In genomic region chr6:2636672-2637071, GRCh38 we compare ENCODE assay signal across 36 cellular contexts.
DNase-seq lines count a peak whose midpoint lies in the region; ATAC-seq, FAIRE-seq and TF ChIP-seq lines count a peak whose summit lies in the region.
"Had no signal": no experiment of that assay in that cellular context is flagged by ENCODE, and none has a peak within 500 bp of the region (broad histone marks: within the 10 kb centered on the region; RNA-seq: fewer than 3 reads in every experiment).

No MANE protein-coding gene starts in this region.

- H3K27me3 ChIP-seq in H1 (replicated peaks in 1 of 4; ENCODE audit: control insufficient read depth in 3 of 4, extremely low read depth in 1 of 4, insufficient read depth in 3 of 4, low read length in 3 of 4) (peaks cover 0 to 11% (median 10%) of the 10 kb centered on the region in 4 experiments; a peak in 4 of 7 replicates), esophagus muscularis mucosa (no peaks in the 10 kb centered on the region)
- peaks cover 3% of the 10 kb centered on the region for H3K27me3 ChIP-seq in CD8-positive, alpha-beta T cell (ENCODE audit: insufficient read depth, low read length)
- H3K27me3 ChIP-seq: BLaER1 had no signal

- no peaks in the 10 kb centered on the region; the same call in 1 of the 2 replicates for H3K23me2 ChIP-seq in H1 (ENCODE audit: low read depth, low read length)

- H3K36me3 ChIP-seq in H1 (ENCODE audit: control insufficient read depth in 2 of 4, insufficient read depth in 4 of 4, low read length in 3 of 4), result no peaks in the 10 kb centered on the region
- H3K36me3 ChIP-seq in esophagus muscularis mucosa, result no peaks in the 10 kb centered on the region
- H3K36me3 ChIP-seq in CD8-positive, alpha-beta T cell (ENCODE audit: insufficient read depth, low read length), result no peaks in the 10 kb centered on the region
- H3K36me3 ChIP-seq: BE2C; BLaER1; BLaER1 treated with 17β-estradiol and CSF1 and Interleukin-3, amounts not matched to agents 10 nM and 100 nM had no signal

- peak overlapping the region; percentile 36 for H3K4me3 Mint-ChIP-seq in T-helper 17 cell
- H3K4me3 Mint-ChIP-seq in central memory CD8-positive, alpha-beta T cell, result no peak overlapping the region
- H3K4me3 Mint-ChIP-seq in CD8-positive, alpha-beta T cell, result no peak overlapping the region
- H3K4me3 Mint-ChIP-seq: B cell; CD4-positive, alpha-beta T cell had no signal

- no peak overlapping the region for H3K18ac ChIP-seq in H1 (ENCODE audit: extremely low read depth, low read length)

- H3K9me3 Mint-ChIP-seq in central memory CD8-positive, alpha-beta T cell, result no peaks in the 10 kb centered on the region
- no peaks in the 10 kb centered on the region for H3K9me3 Mint-ChIP-seq in CD8-positive, alpha-beta T cell
- H3K9me3 Mint-ChIP-seq: CD14-positive monocyte; CD4-positive, alpha-beta memory T cell; CD4-positive, alpha-beta T cell; CD4-positive, CD25-positive, alpha-beta regulatory T cell; CD8-positive, alpha-beta memory T cell had no signal

- FAIRE-seq in H1 (lab: Jason Lieb, UNC), result no peak
- FAIRE-seq: A204.1, A549, D721Med had no signal

- POLR2A ChIA-PET in H1 (lab: Charles Lee; ENCODE audit: partially characterized antibody), result no interaction called here
- POLR2A ChIA-PET in CD8-positive, alpha-beta T cell (lab: Charles Lee), result no interaction called here

- no peak overlapping the region for H3K27ac Mint-ChIP-seq in T-helper 17 cell
- peak overlapping the region; percentile 32 for H3K27ac Mint-ChIP-seq in central memory CD8-positive, alpha-beta T cell (ENCODE audit: low read depth)
- H3K27ac Mint-ChIP-seq in CD8-positive, alpha-beta T cell, result no peak overlapping the region
- H3K27ac Mint-ChIP-seq: B cell; CD4-positive, alpha-beta T cell; CD4-positive, CD25-positive, alpha-beta regulatory T cell had no signal

- H3K23ac ChIP-seq in H1 (ENCODE audit: insufficient read length), result no peak overlapping the region

- WGBS in H1 (ENCODE audit: extremely low coverage in 1 of 2, insufficient coverage in 1 of 2, insufficient read length in 1 of 2, insufficient replicate concordance in 2 of 2, low coverage in 1 of 2, low lambda C conversion rate in 2 of 2, missing lambda C conversion rate in 1 of 2), 2 experiments, result 94% methylated on average over 17 of the region's 19 CpGs; no CpG with 5 or more reads in 1 of the 2 experiments
- WGBS in esophagus muscularis mucosa, result 97% methylated on average over 19 of the region's 19 CpGs

- H3K14ac ChIP-seq in H1 (ENCODE audit: insufficient read length), result no peak overlapping the region

- H2BK5ac ChIP-seq in H1 (ENCODE audit: low read depth, low read length), result 0 out of 2 replicates have a peak overlapping the region, but pooled peaks have one; percentile 1

- no peak overlapping the region for H3K56ac ChIP-seq in H1 (replicated peaks; ENCODE audit: insufficient read length, low read depth, low read length)

- H3K4me2 ChIP-seq in H1 (ENCODE audit: insufficient read depth in 1 of 2, low read depth in 2 of 2, low read length in 2 of 2), result no peak overlapping the region
- H3K4me2 ChIP-seq: A549; BLaER1; BLaER1 treated with 17β-estradiol and CSF1 and Interleukin-3, amounts not matched to agents 10 nM and 100 nM had no signal

- H3K79me1 ChIP-seq in H1 (ENCODE audit: low read depth, low read length), result no peaks in the 10 kb centered on the region

- no peak overlapping the region for H3K27ac ChIP-seq in H1 (ENCODE audit: low read depth, low read length)
- H3K27ac ChIP-seq in esophagus muscularis mucosa (replicated peaks in 1 of 4), result no peak overlapping the region
- no peak overlapping the region for H3K27ac ChIP-seq in CD8-positive, alpha-beta T cell (ENCODE audit: low read depth, low read length)
- H3K27ac ChIP-seq: 22Rv1; A549; BLaER1; BLaER1 treated with 17β-estradiol and CSF1 and Interleukin-3, amounts not matched to agents 10 nM and 100 nM; C4-2B had no signal

- H3K9me3 ChIP-seq in T-helper 17 cell (ENCODE audit: control insufficient read depth, low read length, poor library complexity, severe bottlenecking) (no peaks in the 10 kb centered on the region), H1 (ENCODE audit: insufficient read depth in 2 of 2, low read depth in 1 of 2, low read length in 1 of 2) (no peaks in the 10 kb centered on the region), esophagus muscularis mucosa (no peaks in the 10 kb centered on the region)
- no peaks in the 10 kb centered on the region for H3K9me3 ChIP-seq in CD8-positive, alpha-beta T cell (ENCODE audit: low read length)
- H3K9me3 ChIP-seq: A549; BE2C; BLaER1; BLaER1 treated with 17β-estradiol and CSF1 and Interleukin-3, amounts not matched to agents 10 nM and 100 nM; Caco-2 had no signal

- no peak for TF ChIP-seq RAD21 in H1 (IDR thresholded peaks at IDR 0.05 in 1 of 2, conservative IDR thresholded peaks at IDR 0.05 in 1 of 2; ENCODE audit: low read depth in 2 of 2, low read length in 2 of 2)

- H4K8ac ChIP-seq in H1 (ENCODE audit: extremely low read depth, insufficient read depth, low read length), result no peak overlapping the region

- no peak overlapping the region for H4K5ac ChIP-seq in H1 (ENCODE audit: insufficient read length, low read depth, low read length)

- H2AFZ ChIP-seq in H1 (ENCODE audit: low read length), result no peak overlapping the region

- ATAC-seq in T-helper 17 cell, result no peak
- ATAC-seq in central memory CD8-positive, alpha-beta T cell (replicated peaks; ENCODE audit: extremely low read depth, poor library complexity, severe bottlenecking), result no peak
- no peak for ATAC-seq in HG03378 (IDR thresholded peaks at IDR 0.05; ENCODE audit: unreplicated experiment)
- no peak for ATAC-seq in CD8-positive, alpha-beta T cell
- ATAC-seq: A549 had no signal

- no peak overlapping the region for H2AK5ac ChIP-seq in H1 (ENCODE audit: low read depth, low read length)

- TF ChIP-seq POLR2A in H1 (IDR thresholded peaks at IDR 0.05; ENCODE audit: control extremely low read depth in 1 of 2, low read depth in 2 of 2, low read length in 2 of 2) (no peak), esophagus muscularis mucosa (IDR thresholded peaks at IDR 0.05; ENCODE audit: low read depth) (no peak)

- H3K4me1 ChIP-seq in H1 (replicated peaks in 1 of 4; ENCODE audit: control insufficient read depth in 3 of 4, insufficient read depth in 4 of 4, low read length in 3 of 4), result peaks cover 3 to 19% (median 5%) of the 10 kb centered on the region in 4 experiments
- H3K4me1 ChIP-seq in esophagus muscularis mucosa, result peaks cover 18 to 52% (median 45%) of the 10 kb centered on the region in 4 donors
- peaks cover 6% of the 10 kb centered on the region for H3K4me1 ChIP-seq in CD8-positive, alpha-beta T cell (ENCODE audit: insufficient read depth, low read length)
- H3K4me1 ChIP-seq: BE2C had no signal

- intact Hi-C loops in esophagus muscularis mucosa (cut with DNase I), result loop anchor here (10.0 kb wide), 2 partner anchors 282 to 442 kb away; no protein-coding TSS in a partner anchor
- intact Hi-C loops in CD8-positive, alpha-beta T cell (cut with DNase I, micrococcal nuclease), result loop anchor here in 1 of 2 experiments (10.0 kb wide), 1 partner anchor 532 kb away; no protein-coding TSS in a partner anchor

- H3K4me1 Mint-ChIP-seq in T-helper 17 cell, result peaks cover 10% of the 10 kb centered on the region
- no peaks in the 10 kb centered on the region for H3K4me1 Mint-ChIP-seq in central memory CD8-positive, alpha-beta T cell
- H3K4me1 Mint-ChIP-seq in CD8-positive, alpha-beta T cell (ENCODE audit: low read depth), result peaks cover 9% of the 10 kb centered on the region

- H2BK20ac ChIP-seq in H1 (ENCODE audit: low read length), result 0 out of 2 replicates have a peak overlapping the region, but pooled peaks have one; percentile 73

- H2BK120ac ChIP-seq in H1 (replicated peaks; ENCODE audit: low read depth, low read length), result no peak overlapping the region

- no peak overlapping the region for H4K91ac ChIP-seq in H1 (replicated peaks; ENCODE audit: insufficient read length, low read length)

- no peaks in the 10 kb centered on the region for H4K20me1 ChIP-seq in H1 (replicated peaks in 1 of 2; ENCODE audit: control insufficient read depth in 1 of 2, insufficient read depth in 2 of 2, low read length in 2 of 2)
- H4K20me1 ChIP-seq: BLaER1; BLaER1 treated with 17β-estradiol and CSF1 and Interleukin-3, amounts not matched to agents 10 nM and 100 nM had no signal

- no peak for DNase-seq in T-helper 17 cell
- DNase-seq in central memory CD8-positive, alpha-beta T cell (ENCODE audit: low spot score in 2 of 2), result no peak
- DNase-seq in H1 (ENCODE audit: low read depth in 1 of 2, low spot score in 2 of 2), result no peak
- DNase-seq in esophagus muscularis mucosa (ENCODE audit: extremely low spot score), result peak; percentile 24
- DNase-seq in stimulated activated CD4-positive, alpha-beta T cell treated with anti-CD3 and anti-CD28 coated beads, Interleukin-12 subunit alpha, Interleukin-12 subunit beta, amount 100 ng/mL, for 4 hours, result no peak
- DNase-seq in CD8-positive, alpha-beta T cell, result no peak
- no peak for DNase-seq in NCI-H128 (lab: John Stamatoyannopoulos, UW; ENCODE audit: unreplicated experiment)
- DNase-seq: 8988T; ACHN; AML-193; BE2C; C1 segment of cervical spinal cord; Caco-2; Calu3; CD4-positive, alpha-beta memory T cell; CD4-positive, alpha-beta T cell; CD4-positive, CD25-positive, alpha-beta regulatory T cell; CD8-positive, alpha-beta memory T cell; COR-L47; DMS 273 treated with DMSO at 0.1 percent for 48 hours; DMS153; DMS53; DMS79; DMS79 treated with DMSO at 0.1 percent for 48 hours; DND-41; EL had no signal

- peaks cover 60% of the 10 kb centered on the region for H3K27me3 Mint-ChIP-seq in T-helper 17 cell
- peaks cover 59% of the 10 kb centered on the region for H3K27me3 Mint-ChIP-seq in central memory CD8-positive, alpha-beta T cell
- peaks cover 24% of the 10 kb centered on the region for H3K27me3 Mint-ChIP-seq in CD8-positive, alpha-beta T cell (ENCODE audit: low read depth)

- H2BK15ac ChIP-seq in H1 (ENCODE audit: low read length), result no peak overlapping the region

- CTCF ChIA-PET in H1 (lab: Charles Lee; ENCODE audit: partially characterized antibody), result interaction anchor here (0.6 to 5.3 kb wide), 5 partner anchors 9 to 1040 kb away, joined by 3 to 31 read pairs (median 5); no protein-coding TSS in a partner anchor
- CTCF ChIA-PET in CD8-positive, alpha-beta T cell (lab: Charles Lee), result interaction anchor here (1.0 to 9.0 kb wide), 4 partner anchors 9 to 1039 kb away, joined by 3 to 218 read pairs (median 36); no protein-coding TSS in a partner anchor

- H3K79me2 ChIP-seq in H1 (ENCODE audit: control insufficient read depth in 1 of 2, insufficient read depth in 2 of 2, low read length in 2 of 2), result no peaks in the 10 kb centered on the region

- H3K4ac ChIP-seq in H1 (replicated peaks; ENCODE audit: insufficient read length, low read depth, low read length), result no peak overlapping the region

- no peak for TF ChIP-seq CTCF in H1 (IDR thresholded peaks at IDR 0.05; ENCODE audit: control extremely low read depth in 1 of 3, insufficient read depth in 1 of 3, low read depth in 1 of 3, low read length in 3 of 3)
- TF ChIP-seq CTCF in esophagus muscularis mucosa (IDR thresholded peaks at IDR 0.05), result no peak
- no peak for TF ChIP-seq CTCF in CD8-positive, alpha-beta T cell (IDR thresholded peaks at IDR 0.05)

- TF ChIP-seq EP300 in H1 (IDR thresholded peaks at IDR 0.05; ENCODE audit: borderline replicate concordance in 1 of 2, low read depth in 2 of 2, low read length in 2 of 2) (no peak), esophagus muscularis mucosa (IDR thresholded peaks at IDR 0.05) (no peak)

- no peak overlapping the region for H2BK12ac ChIP-seq in H1 (ENCODE audit: low read depth, low read length)

- no peak overlapping the region for H3K9ac ChIP-seq in H1 (replicated peaks in 1 of 4; ENCODE audit: extremely low read depth in 1 of 4, low read depth in 3 of 4, low read length in 3 of 4)
- H3K9ac ChIP-seq: BLaER1; BLaER1 treated with 17β-estradiol and CSF1 and Interleukin-3, amounts not matched to agents 10 nM and 100 nM had no signal

- peaks cover 12% of the 10 kb centered on the region for H3K36me3 Mint-ChIP-seq in T-helper 17 cell (ENCODE audit: low read depth)
- H3K36me3 Mint-ChIP-seq in central memory CD8-positive, alpha-beta T cell (ENCODE audit: insufficient read depth), result peaks cover 2% of the 10 kb centered on the region
- H3K36me3 Mint-ChIP-seq in CD8-positive, alpha-beta T cell, result no peaks in the 10 kb centered on the region
- H3K36me3 Mint-ChIP-seq: CD14-positive monocyte; CD4-positive, alpha-beta memory T cell; CD4-positive, CD25-positive, alpha-beta regulatory T cell; CD8-positive, alpha-beta memory T cell had no signal

- no peak overlapping the region for H3K4me3 ChIP-seq in H1 (ENCODE audit: extremely low read depth in 1 of 4, insufficient read depth in 2 of 4, low read depth in 3 of 4, low read length in 4 of 4)
- no peak overlapping the region for H3K4me3 ChIP-seq in esophagus muscularis mucosa
- no peak overlapping the region for H3K4me3 ChIP-seq in CD8-positive, alpha-beta T cell (ENCODE audit: low read depth, low read length)
- H3K4me3 ChIP-seq: A549; BLaER1; BLaER1 treated with 17β-estradiol and CSF1 and Interleukin-3, amounts not matched to agents 10 nM and 100 nM had no signal
